1 cellular context compared by ENCODE assay signal in genomic region chr2:68837164-68837860, GRCh38.
TF ChIP-seq lines count a peak whose summit lies in the region.

No MANE protein-coding gene starts in this region.

TF ChIP-seq in K562, 482 proteins besides CTCF, POLR2A, EP300 and RAD21 (continued from another document):
- TF ChIP-seq CREB3L1 (IDR thresholded peaks at IDR 0.05; ENCODE audit: borderline replicate concordance, low read depth) = 0 out of 2 replicates have a peak, but pooled peaks have one; percentile 22
- TF ChIP-seq ZKSCAN1 (IDR thresholded peaks at IDR 0.05; ENCODE audit: low read depth, low read length) = peak; percentile 31; the same call in 1 of the 2 replicates
- peak; percentile 95 for TF ChIP-seq ZNF584 (CRISPR knock-in tag; IDR thresholded peaks at IDR 0.05; ENCODE audit: low read depth)
- peak; percentile 67 for TF ChIP-seq CTCFL (IDR thresholded peaks at IDR 0.05; ENCODE audit: borderline replicate concordance, insufficient read depth, low read depth, low read length, poor library complexity, severe bottlenecking)
- no peak for TF ChIP-seq TCFL5 (CRISPR knock-in tag; conservative IDR thresholded peaks at IDR 0.05)
- peak in 2 of 3 experiments; percentile 24 to 58 for TF ChIP-seq YY1 (IDR thresholded peaks at IDR 0.05; ENCODE audit: borderline replicate concordance in 1 of 3, control insufficient read depth in 1 of 3, extremely low read depth in 1 of 3, insufficient read depth in 3 of 3, insufficient read length in 1 of 3, insufficient replicate concordance in 2 of 3, low read depth in 1 of 3, low read length in 2 of 3)
- TF ChIP-seq JUND (IDR thresholded peaks at IDR 0.05; ENCODE audit: borderline replicate concordance, low read depth, low read length) = no peak
- TF ChIP-seq JUND (tag; IDR thresholded peaks at IDR 0.05; ENCODE audit: borderline replicate concordance, low read depth, low read length) = peak; percentile 27; the same call in 1 of the 3 replicates
- peak in 1 of 2 experiments; percentile 35; a peak in 1 of 4 replicates for TF ChIP-seq RCOR1 (IDR thresholded peaks at IDR 0.05; ENCODE audit: borderline replicate concordance in 1 of 2, low read depth in 2 of 2, low read length in 2 of 2)
- peak; percentile 67 for TF ChIP-seq L3MBTL2 (IDR thresholded peaks at IDR 0.05)
- peak in 1 of 2 experiments; percentile 54 for TF ChIP-seq E2F6 (IDR thresholded peaks at IDR 0.05; ENCODE audit: borderline replicate concordance in 1 of 2, extremely low read depth in 1 of 2, insufficient read depth in 1 of 2, insufficient read length in 1 of 2, low read depth in 1 of 2, low read length in 1 of 2, poor library complexity in 1 of 2, severe bottlenecking in 1 of 2)
- no peak for TF ChIP-seq CREB1 (IDR thresholded peaks at IDR 0.05)
- peak; percentile 51; the same call in 1 of the 2 replicates for TF ChIP-seq CREB1 (CRISPR knock-in tag; IDR thresholded peaks at IDR 0.05)
- peak; percentile 30; the same call in 1 of the 2 replicates for TF ChIP-seq KLF16 (IDR thresholded peaks at IDR 0.05)
- peak; percentile 49; the same call in 1 of the 2 replicates for TF ChIP-seq JUN (IDR thresholded peaks at IDR 0.05; ENCODE audit: borderline replicate concordance, low read depth, low read length)
- TF ChIP-seq JUN (CRISPR knock-in tag; IDR thresholded peaks at IDR 0.05; ENCODE audit: borderline replicate concordance) = no peak
- peak; percentile 22; the same call in 1 of the 2 replicates for TF ChIP-seq MGA (IDR thresholded peaks at IDR 0.05)
- TF ChIP-seq HIVEP1 (CRISPR knock-in tag; IDR thresholded peaks at IDR 0.05) = no peak
- no peak for TF ChIP-seq HDAC8 (tag; IDR thresholded peaks at IDR 0.05)
- TF ChIP-seq CTBP1 (IDR thresholded peaks at IDR 0.05; ENCODE audit: borderline replicate concordance) = peak; percentile 53; the same call in 1 of the 2 replicates
- no peak for TF ChIP-seq MLLT1 (IDR thresholded peaks at IDR 0.05)
- no peak for TF ChIP-seq NR4A1 (CRISPR knock-in tag; IDR thresholded peaks at IDR 0.05)
- TF ChIP-seq NR4A1 (tag; IDR thresholded peaks at IDR 0.05) = 0 out of 2 replicates have a peak, but pooled peaks have one; percentile 40
- 0 out of 2 replicates have a peak, but pooled peaks have one; percentile 10 for TF ChIP-seq NFIC (IDR thresholded peaks at IDR 0.05)
- TF ChIP-seq LCOR (CRISPR knock-in tag; IDR thresholded peaks at IDR 0.05) = 0 out of 2 replicates have a peak, but pooled peaks have one; percentile 35
- no peak for TF ChIP-seq RFX5 (IDR thresholded peaks at IDR 0.05; ENCODE audit: low read depth, low read length)
- peak; percentile 37; the same call in 1 of the 2 replicates for TF ChIP-seq TFAP4 (CRISPR knock-in tag; IDR thresholded peaks at IDR 0.05; ENCODE audit: borderline replicate concordance)
- peak; percentile 78 for TF ChIP-seq CREM (IDR thresholded peaks at IDR 0.05; ENCODE audit: low read depth)
- TF ChIP-seq FOXJ2 (tag; IDR thresholded peaks at IDR 0.05) = no peak
- no peak for TF ChIP-seq ZNF282 (CRISPR knock-in tag; IDR thresholded peaks at IDR 0.05)
- TF ChIP-seq HMGXB4 (CRISPR knock-in tag; IDR thresholded peaks at IDR 0.05) = no peak
- TF ChIP-seq ZNF589 (CRISPR knock-in tag; IDR thresholded peaks at IDR 0.05; ENCODE audit: low read depth) = peak; percentile 60; the same call in 1 of the 2 replicates
- TF ChIP-seq CBX3 (IDR thresholded peaks at IDR 0.05; ENCODE audit: borderline replicate concordance in 1 of 2, low read length in 2 of 2) = peak in 1 of 2 experiments; percentile 38; a peak in 1 of 3 replicates
